9 cellular contexts compared by ENCODE assay signal in the genomic region with DNA sequence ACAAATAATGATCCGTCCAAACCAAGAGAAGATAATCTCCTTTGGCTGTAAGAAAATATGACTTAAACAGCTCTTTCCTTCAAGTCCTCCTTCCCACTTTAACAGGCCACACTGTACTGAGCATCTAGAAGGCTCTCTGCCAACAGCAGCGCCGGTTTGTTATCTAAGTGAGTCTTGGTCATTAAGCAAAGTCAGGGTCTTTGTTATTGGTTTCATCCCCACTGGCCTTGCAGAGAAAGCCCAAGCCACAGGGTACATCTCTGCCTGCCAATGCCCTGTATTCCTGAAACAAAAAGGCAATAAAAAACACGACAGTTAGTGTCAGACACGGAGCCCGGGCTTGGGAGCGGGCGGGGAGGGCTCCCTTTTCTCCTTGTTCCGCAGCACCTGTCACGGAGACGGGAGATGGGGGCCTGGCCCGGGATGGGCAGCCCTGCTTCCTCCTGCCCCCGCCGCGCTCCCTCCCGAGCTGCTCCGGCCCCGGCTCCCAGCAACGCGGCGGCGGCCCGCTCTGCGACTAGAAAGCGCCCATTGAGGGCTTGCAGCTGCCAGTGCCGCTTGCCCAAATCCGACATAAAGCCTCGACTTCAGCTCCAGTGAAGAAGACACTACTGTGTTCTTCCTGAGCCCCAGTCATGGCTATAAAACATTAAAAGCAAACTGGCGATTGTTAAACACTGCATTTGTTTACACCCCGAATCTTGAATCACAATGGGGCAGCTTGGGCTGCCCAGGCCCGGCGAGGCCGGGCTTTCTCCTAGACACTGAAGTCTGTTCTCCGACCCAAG. TPM values are rescaled to one million over a fixed set of nuclear protein-coding genes. Genes with fewer than 3 reads are reported as not detected.
DNase-seq lines count a peak whose midpoint lies in the region; ATAC-seq and TF ChIP-seq lines count a peak whose summit lies in the region.
"Had no signal": no experiment of that assay in that cellular context is flagged by ENCODE, and none has a peak within 500 bp of the region (broad histone marks: within the 10 kb centered on the region; RNA-seq: fewer than 3 reads in every experiment).

No MANE protein-coding gene starts in this region.

- H3K4me1 ChIP-seq in HUES48 (ENCODE audit: control insufficient read depth, insufficient read depth, low read length) = peaks cover 36% of the 10 kb centered on the region

- DNase-seq in choroid plexus epithelial cell (ENCODE audit: low read depth) = peak; percentile 41
- DNase-seq in inferior parietal cortex (ENCODE audit: extremely low spot score) = peak; percentile 86
- peak; percentile 90 for DNase-seq in retina
- no peak for DNase-seq in NCI-H226
- no peak for DNase-seq in NCI-H187 (lab: John Stamatoyannopoulos, UW)
- no peak for DNase-seq in effector memory CD8-positive, alpha-beta T cell
- DNase-seq: activated effector memory CD4-positive, alpha-beta T cell treated with Interleukin-2 at 50 U/mL for 16 hours had no signal

- peaks cover 0 to 4% of the 10 kb centered on the region in 2 donors for H3K4me1 Mint-ChIP-seq in effector memory CD8-positive, alpha-beta T cell (ENCODE audit: low read depth in 2 of 2)

- H3K27me3 Mint-ChIP-seq in effector memory CD8-positive, alpha-beta T cell = no peaks in the 10 kb centered on the region

- H3K9ac ChIP-seq in HUES48 (ENCODE audit: low read depth, low read length) = peak overlapping the region; percentile 27; the same call in 1 of the 2 replicates

- H3K27ac ChIP-seq in HUES48 (ENCODE audit: low read depth, low read length) = peak overlapping the region; percentile 94

- H3K9me3 ChIP-seq in HUES48 (ENCODE audit: control insufficient read depth, insufficient read depth, low read length) = no peaks in the 10 kb centered on the region

- H3K36me3 Mint-ChIP-seq in effector memory CD8-positive, alpha-beta T cell (ENCODE audit: insufficient read depth) = no peaks in the 10 kb centered on the region

- H3K4me3 Mint-ChIP-seq in effector memory CD8-positive, alpha-beta T cell = no peak overlapping the region

- H3K36me3 ChIP-seq in HUES48 (ENCODE audit: control insufficient read depth, insufficient read depth, low read length) = no peaks in the 10 kb centered on the region

- H3K27ac Mint-ChIP-seq in effector memory CD8-positive, alpha-beta T cell = no peak overlapping the region

- H3K4me3 ChIP-seq in HUES48 (ENCODE audit: low read depth, low read length) (peak overlapping the region; percentile 59), choroid plexus epithelial cell (ENCODE audit: low read depth, low read length) (no peak overlapping the region)

- ATAC-seq in esophagus mucosa = no peak
- ATAC-seq in effector memory CD8-positive, alpha-beta T cell (replicated peaks) = no peak

- H3K9me3 Mint-ChIP-seq in effector memory CD8-positive, alpha-beta T cell = no peaks in the 10 kb centered on the region

- no peak for TF ChIP-seq CTCF in choroid plexus epithelial cell (conservative IDR thresholded peaks at IDR 0.05; ENCODE audit: low read depth, low read length)

- H3K27me3 ChIP-seq in HUES48 (ENCODE audit: control insufficient read depth, insufficient read depth, low read length) = no peaks in the 10 kb centered on the region

RNA-seq across cellular contexts. Expression of gene PIK3R1, which starts 28.1 kb away (rescaled TPM):
- 26.9 TPM for total RNA-seq in esophagus mucosa

Comparison
In these comparisons a context has a peak if more than half of its experiments do, and no peak if none do; other contexts are left out.
1. DNase-seq: peak in choroid plexus epithelial cell (single experiment), inferior parietal cortex (single experiment) and retina (single experiment); none in NCI-H226 (single experiment), NCI-H187 (0 of 2) and effector memory CD8-positive, alpha-beta T cell (0 of 3).